In the genomic region with DNA sequence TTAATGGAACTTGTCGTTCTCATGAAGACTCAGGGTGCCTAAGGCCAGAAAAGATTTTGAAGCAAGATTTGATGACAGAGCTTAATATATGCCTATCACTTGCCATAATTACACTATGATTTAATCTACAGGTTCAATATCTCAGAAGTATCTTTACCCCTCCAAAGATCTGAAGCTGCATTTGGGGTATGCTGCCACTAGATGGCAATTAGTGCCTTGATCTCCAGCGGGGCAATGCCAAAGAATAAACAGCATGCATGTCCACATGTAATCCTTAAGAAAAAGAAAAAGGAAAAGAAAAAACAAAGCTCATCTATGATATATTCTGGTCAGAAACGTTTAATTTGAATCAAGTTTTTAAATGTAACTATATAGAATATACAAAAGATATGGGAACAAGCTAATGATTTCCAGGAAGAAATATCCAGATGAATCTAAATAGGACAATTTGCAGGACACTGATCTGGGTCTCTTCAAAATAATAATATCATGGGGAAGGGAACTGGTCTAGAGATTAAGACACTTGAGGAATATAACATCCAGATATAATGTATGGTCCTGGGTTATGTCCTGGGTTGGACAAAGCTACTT, we compare ENCODE assay signal across 10 cellular contexts. TPM values are rescaled to one million over a fixed set of nuclear protein-coding genes. Genes with fewer than 3 reads are reported as not detected.
DNase-seq lines count a peak whose midpoint lies in the region; ATAC-seq and TF ChIP-seq lines count a peak whose summit lies in the region.
"Had no signal": no experiment of that assay in that cellular context is flagged by ENCODE, and none has a peak within 500 bp of the region (broad histone marks: within the 10 kb centered on the region; RNA-seq: fewer than 3 reads in every experiment).

No MANE protein-coding gene starts in this region.

- POLR2A ChIA-PET in PC-3 (lab: Charles Lee; ENCODE audit: unreplicated experiment), result no interaction called here

- H3K9me2 ChIP-seq in PC-3 (replicated peaks; ENCODE audit: low read length) (no peaks in the 10 kb centered on the region), hepatocyte (replicated peaks; ENCODE audit: insufficient read depth) (no peaks in the 10 kb centered on the region)

- H3K4me1 ChIP-seq in PC-3 (ENCODE audit: insufficient read depth, low read length), result no peaks in the 10 kb centered on the region
- H3K4me1 ChIP-seq in hepatocyte (ENCODE audit: insufficient read depth), result no peaks in the 10 kb centered on the region

- DNase-seq in PC-3 (peak; percentile 25), hepatocyte (ENCODE audit: low spot score) (peak; percentile 25), GM03348 (ENCODE audit: low spot score) (no peak)
- no peak for DNase-seq in activated CD8-positive, alpha-beta memory T cell treated with anti-CD3 and anti-CD28 coated beads for 24 hours
- DNase-seq: activated CD4-positive, CD25-positive, alpha-beta regulatory T cell treated with anti-CD3 and anti-CD28 coated beads, Interleukin-2, amount 50 U/mL, for 72 hours; HFFc6 had no signal

- peak; percentile 78 for TF ChIP-seq CTCF in C4-2B (conservative IDR thresholded peaks at IDR 0.05)
- TF ChIP-seq CTCF in PC-3 (conservative IDR thresholded peaks at IDR 0.05; ENCODE audit: low read depth, low read length), result peak; percentile 60
- TF ChIP-seq CTCF in hepatocyte (IDR thresholded peaks at IDR 0.05; ENCODE audit: poor library complexity), result peak; percentile 51

- 6% methylated on average over 3 of the region's 3 CpGs for WGBS in hepatocyte (ENCODE audit: low lambda C conversion rate, missing lambda C conversion rate)

- H3K4me3 ChIP-seq in PC-3 (ENCODE audit: low read length), result no peak overlapping the region
- no peak overlapping the region for H3K4me3 ChIP-seq in hepatocyte

- H3F3A ChIP-seq in PC-3 (ENCODE audit: low read length, unreplicated experiment), result no peaks in the 10 kb centered on the region

- no peaks in the 10 kb centered on the region for H3K27me3 ChIP-seq in PC-3 (ENCODE audit: low read length)
- H3K27me3 ChIP-seq in hepatocyte, result peaks cover 7% of the 10 kb centered on the region

- H3K9ac ChIP-seq in PC-3 (ENCODE audit: low read length), result no peak overlapping the region

- H3K4me2 ChIP-seq in PC-3 (ENCODE audit: low read length), result no peak overlapping the region
- H3K4me2 ChIP-seq in hepatocyte, result no peak overlapping the region

- H3K79me2 ChIP-seq in PC-3 (ENCODE audit: low read length) (no peaks in the 10 kb centered on the region), hepatocyte (no peaks in the 10 kb centered on the region)

- intact Hi-C loops in PC-3 (cut with micrococcal nuclease), result no loop called here

- CTCF ChIA-PET in PC-3 (lab: Charles Lee), result interaction anchor here (0.7 kb wide), 1 partner anchor 225 kb away, joined by 3 read pairs; no protein-coding TSS in a partner anchor

- ATAC-seq in GM19351 (IDR thresholded peaks at IDR 0.05; ENCODE audit: unreplicated experiment), result peak; percentile 69
- no peak for ATAC-seq in PC-3
- ATAC-seq in HG03521 (IDR thresholded peaks at IDR 0.05; ENCODE audit: unreplicated experiment), result no peak
- ATAC-seq in GM21619 (IDR thresholded peaks at IDR 0.05; ENCODE audit: unreplicated experiment), result no peak

- BruUV-seq in PC-3 (replicated peaks; lab: Mats Ljungman, UMichigan), result no TSS peak

- H3K27ac ChIP-seq in C4-2B, result no peak overlapping the region
- no peak overlapping the region for H3K27ac ChIP-seq in PC-3 (ENCODE audit: low read length)
- no peak overlapping the region for H3K27ac ChIP-seq in hepatocyte

- no peaks in the 10 kb centered on the region for H3K36me3 ChIP-seq in PC-3 (ENCODE audit: low read depth, low read length)
- no peaks in the 10 kb centered on the region for H3K36me3 ChIP-seq in hepatocyte (replicated peaks; ENCODE audit: insufficient read depth, low read depth)

- H3K9me3 ChIP-seq in PC-3 (ENCODE audit: low read length) (no peaks in the 10 kb centered on the region), hepatocyte (ENCODE audit: low read depth) (no peaks in the 10 kb centered on the region)

- no peak overlapping the region for H2AFZ ChIP-seq in PC-3 (ENCODE audit: low read length)
- H2AFZ ChIP-seq in hepatocyte, result no peak overlapping the region

- no peaks in the 10 kb centered on the region for H4K20me1 ChIP-seq in PC-3 (ENCODE audit: low read length)
- no peaks in the 10 kb centered on the region for H4K20me1 ChIP-seq in hepatocyte (ENCODE audit: insufficient read depth, poor library complexity, severe bottlenecking)

RNA-seq across cellular contexts. Expression of a gene that starts 55.0 kb away (rescaled TPM):
- total RNA-seq in PC-3 (2014; rRNA removed), result not detected in 2 replicates
- not detected in 2 replicates for total RNA-seq in hepatocyte
- polyA plus RNA-seq in hepatocyte, result 0.18 and 0.79 TPM in 2 replicates
- total RNA-seq: HFFc6 had no signal

Comparison
In these comparisons a context has a peak if more than half of its experiments do, and no peak if none do; other contexts are left out.
1. DNase-seq: peak in PC-3 (single experiment) and hepatocyte (single experiment); none in GM03348 (single experiment) and activated CD8-positive, alpha-beta memory T cell treated with anti-CD3 and anti-CD28 coated beads for 24 hours (single experiment).
2. Peak in every context shown above with its lines, with median percentiles within 50 percentile points of each other: CTCF ChIP-seq.